1 cellular context compared by ENCODE assay signal in the genomic region with DNA sequence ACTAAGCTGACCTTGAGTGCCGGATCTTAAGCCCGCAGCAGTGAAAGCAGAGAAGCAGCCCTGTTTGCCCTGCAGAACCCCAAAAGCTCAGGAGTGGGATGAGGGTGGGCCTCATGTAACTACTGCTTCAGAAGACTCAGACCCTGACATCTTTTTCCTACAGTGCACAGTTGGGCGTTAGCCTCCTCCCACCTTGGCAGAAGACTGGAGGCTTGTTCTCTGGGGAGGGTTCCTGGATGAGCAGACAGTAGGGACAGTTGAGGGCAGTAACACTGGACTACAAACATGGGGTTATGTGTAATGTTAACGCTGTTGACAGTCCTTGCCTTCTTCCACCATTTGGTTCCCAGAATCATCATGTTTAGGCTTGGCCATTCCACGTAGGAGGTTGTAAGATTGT.
TF ChIP-seq lines count a peak whose summit lies in the region.

No MANE protein-coding gene starts in this region.

TF ChIP-seq in A549, 52 proteins besides CTCF, POLR2A, EP300 and RAD21:
- TF ChIP-seq, protein P1, sequence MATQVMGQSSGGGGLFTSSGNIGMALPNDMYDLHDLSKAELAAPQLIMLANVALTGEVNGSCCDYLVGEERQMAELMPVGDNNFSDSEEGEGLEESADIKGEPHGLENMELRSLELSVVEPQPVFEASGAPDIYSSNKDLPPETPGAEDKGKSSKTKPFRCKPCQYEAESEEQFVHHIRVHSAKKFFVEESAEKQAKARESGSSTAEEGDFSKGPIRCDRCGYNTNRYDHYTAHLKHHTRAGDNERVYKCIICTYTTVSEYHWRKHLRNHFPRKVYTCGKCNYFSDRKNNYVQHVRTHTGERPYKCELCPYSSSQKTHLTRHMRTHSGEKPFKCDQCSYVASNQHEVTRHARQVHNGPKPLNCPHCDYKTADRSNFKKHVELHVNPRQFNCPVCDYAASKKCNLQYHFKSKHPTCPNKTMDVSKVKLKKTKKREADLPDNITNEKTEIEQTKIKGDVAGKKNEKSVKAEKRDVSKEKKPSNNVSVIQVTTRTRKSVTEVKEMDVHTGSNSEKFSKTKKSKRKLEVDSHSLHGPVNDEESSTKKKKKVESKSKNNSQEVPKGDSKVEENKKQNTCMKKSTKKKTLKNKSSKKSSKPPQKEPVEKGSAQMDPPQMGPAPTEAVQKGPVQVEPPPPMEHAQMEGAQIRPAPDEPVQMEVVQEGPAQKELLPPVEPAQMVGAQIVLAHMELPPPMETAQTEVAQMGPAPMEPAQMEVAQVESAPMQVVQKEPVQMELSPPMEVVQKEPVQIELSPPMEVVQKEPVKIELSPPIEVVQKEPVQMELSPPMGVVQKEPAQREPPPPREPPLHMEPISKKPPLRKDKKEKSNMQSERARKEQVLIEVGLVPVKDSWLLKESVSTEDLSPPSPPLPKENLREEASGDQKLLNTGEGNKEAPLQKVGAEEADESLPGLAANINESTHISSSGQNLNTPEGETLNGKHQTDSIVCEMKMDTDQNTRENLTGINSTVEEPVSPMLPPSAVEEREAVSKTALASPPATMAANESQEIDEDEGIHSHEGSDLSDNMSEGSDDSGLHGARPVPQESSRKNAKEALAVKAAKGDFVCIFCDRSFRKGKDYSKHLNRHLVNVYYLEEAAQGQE (IDR thresholded peaks at IDR 0.05): no peak
- TF ChIP-seq, protein P2, sequence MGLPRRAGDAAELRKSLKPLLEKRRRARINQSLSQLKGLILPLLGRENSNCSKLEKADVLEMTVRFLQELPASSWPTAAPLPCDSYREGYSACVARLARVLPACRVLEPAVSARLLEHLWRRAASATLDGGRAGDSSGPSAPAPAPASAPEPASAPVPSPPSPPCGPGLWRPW (IDR thresholded peaks at IDR 0.05): no peak
- TF ChIP-seq NPAS2 (CRISPR knock-in tag; IDR thresholded peaks at IDR 0.05; ENCODE audit: borderline replicate concordance) (no peak), FOXS1 (CRISPR knock-in tag; IDR thresholded peaks at IDR 0.05) (no peak), RFX5 (IDR thresholded peaks at IDR 0.05) (no peak), MYC (IDR thresholded peaks at IDR 0.05; ENCODE audit: borderline replicate concordance, low read length) (no peak), PHF8 (IDR thresholded peaks at IDR 0.05; ENCODE audit: borderline replicate concordance, low read depth) (no peak), TP53 (CRISPR knock-in tag; IDR thresholded peaks at IDR 0.05) (no peak), SMC3 (IDR thresholded peaks at IDR 0.05) (no peak), POLR2AphosphoS2 (conservative IDR thresholded peaks at IDR 0.05; ENCODE audit: low read length) (no peak), NR3C1 (IDR thresholded peaks at IDR 0.05) (no peak)
- TF ChIP-seq, protein P3, sequence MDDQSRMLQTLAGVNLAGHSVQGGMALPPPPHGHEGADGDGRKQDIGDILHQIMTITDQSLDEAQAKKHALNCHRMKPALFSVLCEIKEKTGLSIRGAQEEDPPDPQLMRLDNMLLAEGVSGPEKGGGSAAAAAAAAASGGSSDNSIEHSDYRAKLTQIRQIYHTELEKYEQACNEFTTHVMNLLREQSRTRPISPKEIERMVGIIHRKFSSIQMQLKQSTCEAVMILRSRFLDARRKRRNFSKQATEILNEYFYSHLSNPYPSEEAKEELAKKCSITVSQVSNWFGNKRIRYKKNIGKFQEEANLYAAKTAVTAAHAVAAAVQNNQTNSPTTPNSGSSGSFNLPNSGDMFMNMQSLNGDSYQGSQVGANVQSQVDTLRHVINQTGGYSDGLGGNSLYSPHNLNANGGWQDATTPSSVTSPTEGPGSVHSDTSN (IDR thresholded peaks at IDR 0.05): no peak
TF ChIP-seq in A549: peak in this region for 0.
